8 cellular contexts compared by ENCODE assay signal in the genomic region with DNA sequence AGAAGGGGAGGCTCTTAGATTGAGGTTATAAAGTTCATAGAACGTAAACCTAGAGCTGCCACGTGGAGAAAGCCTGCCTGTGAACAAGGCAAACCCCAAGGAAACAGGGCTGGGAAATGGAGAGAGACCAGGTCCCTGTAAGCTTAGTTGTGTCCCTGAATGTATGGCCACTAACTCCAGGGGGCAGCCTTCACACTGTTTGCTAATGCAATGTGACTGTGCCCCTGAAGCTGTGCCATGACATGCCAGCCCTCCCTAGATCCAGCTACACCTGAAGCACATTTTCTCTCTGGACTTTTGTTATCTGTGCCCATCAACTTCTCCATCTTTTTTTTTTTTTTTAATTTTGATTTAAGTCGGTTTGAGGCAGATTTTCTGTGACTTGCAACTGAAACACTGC.
DNase-seq lines count a peak whose midpoint lies in the region; ATAC-seq and TF ChIP-seq lines count a peak whose summit lies in the region.

No MANE protein-coding gene starts in this region.

- no peak overlapping the region for H3K27ac Mint-ChIP-seq in activated naive CD4-positive, alpha-beta T cell treated with anti-CD3 and anti-CD28 coated beads, Interleukin-2, amount 10 ng/mL, durations not matched to agents 7 days and 5 days
- H3K27ac Mint-ChIP-seq in neural progenitor cell = no peak overlapping the region
- no peak overlapping the region for H3K27ac Mint-ChIP-seq in T-helper 2 cell treated with Interferon-gamma antibody and Interleukin-4, amounts not matched to agents 5 μg/mL and 100 μg/mL, for 36 hours

- H3K27me3 ChIP-seq in neural progenitor cell = no peaks in the 10 kb centered on the region

- H3K79me2 ChIP-seq in neural progenitor cell (ENCODE audit: low read depth) = no peaks in the 10 kb centered on the region

- no peaks in the 10 kb centered on the region for H3K9me3 Mint-ChIP-seq in activated naive CD4-positive, alpha-beta T cell treated with anti-CD3 and anti-CD28 coated beads, Interleukin-2, amount 10 ng/mL, durations not matched to agents 7 days and 5 days
- H3K9me3 Mint-ChIP-seq in neural progenitor cell = no peaks in the 10 kb centered on the region
- no peaks in the 10 kb centered on the region for H3K9me3 Mint-ChIP-seq in T-helper 2 cell treated with Interferon-gamma antibody and Interleukin-4, amounts not matched to agents 5 μg/mL and 100 μg/mL, for 36 hours

- H3K4me3 Mint-ChIP-seq in activated naive CD4-positive, alpha-beta T cell treated with anti-CD3 and anti-CD28 coated beads, Interleukin-2, amount 10 ng/mL, durations not matched to agents 7 days and 5 days = no peak overlapping the region
- no peak overlapping the region for H3K4me3 Mint-ChIP-seq in neural progenitor cell
- no peak overlapping the region for H3K4me3 Mint-ChIP-seq in T-helper 2 cell treated with Interferon-gamma antibody and Interleukin-4, amounts not matched to agents 5 μg/mL and 100 μg/mL, for 36 hours

- no peaks in the 10 kb centered on the region for H3F3A ChIP-seq in neural progenitor cell (ENCODE audit: low read depth)

- H3K4me1 ChIP-seq in neural progenitor cell = peaks cover 11% of the 10 kb centered on the region

- peak; percentile 56 for DNase-seq in activated naive CD4-positive, alpha-beta T cell treated with anti-CD3 and anti-CD28 coated beads, Interleukin-2, amount 10 ng/mL, durations not matched to agents 7 days and 5 days
- DNase-seq in activated naive CD4-positive, alpha-beta T cell (lab: John Stamatoyannopoulos, UW) = no peak
- peak; percentile 36 for DNase-seq in MV-4-11 (lab: John Stamatoyannopoulos, UW)
- DNase-seq in astrocyte of the hippocampus (ENCODE audit: low read depth, low spot score) = peak; percentile 9
- peak; percentile 37 for DNase-seq in neural progenitor cell (ENCODE audit: low spot score)
- DNase-seq in retina = no peak
- no peak for DNase-seq in T-helper 2 cell treated with Interferon-gamma antibody and Interleukin-4, amounts not matched to agents 5 μg/mL and 100 μg/mL, for 36 hours (ENCODE audit: low spot score)

- CTCF ChIA-PET in activated naive CD4-positive, alpha-beta T cell treated with anti-CD3 and anti-CD28 coated beads, Interleukin-2, amount 10 ng/mL, durations not matched to agents 7 days and 5 days (lab: Charles Lee) = interaction anchor here (0.6 to 1.2 kb wide), 5 partner anchors 11 to 270 kb away, joined by 3 to 6 read pairs (median 3); no protein-coding TSS in a partner anchor

- H2AFZ ChIP-seq in neural progenitor cell (replicated peaks) = no peak overlapping the region

- H3K9me3 ChIP-seq in neural progenitor cell (ENCODE audit: low read depth) = no peaks in the 10 kb centered on the region

- H3K36me3 Mint-ChIP-seq in activated naive CD4-positive, alpha-beta T cell treated with anti-CD3 and anti-CD28 coated beads, Interleukin-2, amount 10 ng/mL, durations not matched to agents 7 days and 5 days = no peaks in the 10 kb centered on the region
- no peaks in the 10 kb centered on the region for H3K36me3 Mint-ChIP-seq in neural progenitor cell
- no peaks in the 10 kb centered on the region for H3K36me3 Mint-ChIP-seq in T-helper 2 cell treated with Interferon-gamma antibody and Interleukin-4, amounts not matched to agents 5 μg/mL and 100 μg/mL, for 36 hours (ENCODE audit: low read depth)

- H3K4me2 ChIP-seq in neural progenitor cell = no peak overlapping the region

- no peak overlapping the region for H3K4me3 ChIP-seq in neural progenitor cell

- no peaks in the 10 kb centered on the region for H3K36me3 ChIP-seq in neural progenitor cell

- H3K9ac ChIP-seq in neural progenitor cell = no peak overlapping the region

- H3K27ac ChIP-seq in neural progenitor cell = no peak overlapping the region

- no peaks in the 10 kb centered on the region for H4K20me1 ChIP-seq in neural progenitor cell (ENCODE audit: low read depth)

- H3K4me1 Mint-ChIP-seq in activated naive CD4-positive, alpha-beta T cell treated with anti-CD3 and anti-CD28 coated beads, Interleukin-2, amount 10 ng/mL, durations not matched to agents 7 days and 5 days = no peaks in the 10 kb centered on the region
- H3K4me1 Mint-ChIP-seq in neural progenitor cell = peaks cover 23% of the 10 kb centered on the region
- H3K4me1 Mint-ChIP-seq in T-helper 2 cell treated with Interferon-gamma antibody and Interleukin-4, amounts not matched to agents 5 μg/mL and 100 μg/mL, for 36 hours (ENCODE audit: low read depth) = no peaks in the 10 kb centered on the region

- H3K27me3 Mint-ChIP-seq in activated naive CD4-positive, alpha-beta T cell treated with anti-CD3 and anti-CD28 coated beads, Interleukin-2, amount 10 ng/mL, durations not matched to agents 7 days and 5 days = peaks cover 10% of the 10 kb centered on the region
- H3K27me3 Mint-ChIP-seq in neural progenitor cell (ENCODE audit: insufficient read depth, low read depth) = peaks cover 2% of the 10 kb centered on the region
- peaks cover 4% of the 10 kb centered on the region for H3K27me3 Mint-ChIP-seq in T-helper 2 cell treated with Interferon-gamma antibody and Interleukin-4, amounts not matched to agents 5 μg/mL and 100 μg/mL, for 36 hours (ENCODE audit: low read depth)

- ATAC-seq in HG02588 (IDR thresholded peaks at IDR 0.05; ENCODE audit: unreplicated experiment) = no peak

- TF ChIP-seq CTCF in neural progenitor cell (IDR thresholded peaks at IDR 0.05) = peak; percentile 40

Comparison
In these comparisons a context has a peak if more than half of its experiments do, and no peak if none do; other contexts are left out.
1. DNase-seq: peak in activated naive CD4-positive, alpha-beta T cell treated with anti-CD3 and anti-CD28 coated beads, Interleukin-2, amount 10 ng/mL, durations not matched to agents 7 days and 5 days (single experiment), MV-4-11 (single experiment), astrocyte of the hippocampus (single experiment) and neural progenitor cell (single experiment); none in activated naive CD4-positive, alpha-beta T cell (0 of 4), retina (single experiment) and T-helper 2 cell treated with Interferon-gamma antibody and Interleukin-4, amounts not matched to agents 5 μg/mL and 100 μg/mL, for 36 hours (single experiment).